ENCODE assay signal across 8 cellular contexts in the genomic region with DNA sequence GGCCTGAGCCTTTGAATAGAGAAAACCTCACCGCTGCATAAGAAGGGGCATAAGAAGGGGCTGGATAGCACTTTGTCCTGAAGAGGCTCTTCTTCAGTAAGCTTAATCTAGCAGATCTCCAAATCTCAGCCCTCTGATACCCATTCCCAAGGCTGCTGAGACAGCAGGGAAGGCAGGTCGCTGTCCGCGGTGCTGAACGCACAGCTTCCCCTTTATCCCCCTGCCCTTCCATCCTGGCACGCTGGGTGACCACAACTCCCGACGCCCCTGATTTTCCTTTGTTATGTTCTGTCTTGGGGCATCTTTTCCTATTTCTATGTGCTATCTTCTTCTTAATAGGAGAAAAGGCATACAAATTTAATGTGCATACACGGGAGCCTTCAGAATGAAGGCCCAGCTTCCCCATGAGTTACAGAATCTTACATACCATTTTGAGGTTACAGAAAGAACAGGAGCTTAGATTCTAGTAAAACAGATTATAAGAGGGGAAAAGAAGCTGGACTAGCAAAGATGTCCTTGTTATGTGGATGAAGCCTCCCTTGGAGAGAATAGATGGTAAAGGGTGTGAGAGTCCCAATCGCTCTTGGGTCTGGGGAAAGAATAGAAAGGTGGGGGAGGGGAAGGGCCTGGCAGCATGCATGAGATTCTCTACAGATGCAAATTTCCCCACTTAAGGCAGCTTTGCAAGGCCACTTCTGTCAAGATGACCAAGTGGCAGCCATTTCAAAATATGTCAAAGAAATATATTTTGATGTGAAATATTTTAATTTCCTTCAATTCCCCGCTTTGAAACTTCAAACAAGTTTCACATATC. TPM values are rescaled to one million over a fixed set of nuclear protein-coding genes. Genes with fewer than 3 reads are reported as not detected.
DNase-seq lines count a peak whose midpoint lies in the region; ATAC-seq, FAIRE-seq and TF ChIP-seq lines count a peak whose summit lies in the region.

No MANE protein-coding gene starts in this region.

- H3K27ac Mint-ChIP-seq in activated CD8-positive, alpha-beta T cell treated with anti-CD3 and anti-CD28 coated beads for 36 hours = no peak overlapping the region

- POLR2A ChIA-PET in activated CD8-positive, alpha-beta T cell treated with anti-CD3 and anti-CD28 coated beads for 36 hours (lab: Charles Lee) = no interaction called here

- no peaks in the 10 kb centered on the region for H3K4me1 Mint-ChIP-seq in activated CD8-positive, alpha-beta T cell treated with anti-CD3 and anti-CD28 coated beads for 36 hours (ENCODE audit: low read depth)

- no peaks in the 10 kb centered on the region for H3K9me3 ChIP-seq in smooth muscle cell (replicated peaks; ENCODE audit: low read depth)

- H3K79me2 ChIP-seq in smooth muscle cell (ENCODE audit: low read depth) = no peaks in the 10 kb centered on the region

- peaks cover 21% of the 10 kb centered on the region for H3K27me3 Mint-ChIP-seq in activated CD8-positive, alpha-beta T cell treated with anti-CD3 and anti-CD28 coated beads for 36 hours

- H3K4me1 ChIP-seq in smooth muscle cell (ENCODE audit: low read depth) = no peaks in the 10 kb centered on the region

- H3K36me3 ChIP-seq in smooth muscle cell (ENCODE audit: low read depth) = no peaks in the 10 kb centered on the region

- H3K9ac ChIP-seq in smooth muscle cell (ENCODE audit: low read depth) = no peak overlapping the region

- H3K27me3 ChIP-seq in smooth muscle cell (ENCODE audit: low read depth) = no peaks in the 10 kb centered on the region

- H3K36me3 Mint-ChIP-seq in activated CD8-positive, alpha-beta T cell treated with anti-CD3 and anti-CD28 coated beads for 36 hours (ENCODE audit: low read depth) = no peaks in the 10 kb centered on the region

- no peak overlapping the region for H3K4me3 Mint-ChIP-seq in activated CD8-positive, alpha-beta T cell treated with anti-CD3 and anti-CD28 coated beads for 36 hours

- TF ChIP-seq CTCF in AG09319 (IDR thresholded peaks at IDR 0.05; ENCODE audit: low read depth, low read length) = no peak
- no peak for TF ChIP-seq CTCF in activated CD8-positive, alpha-beta T cell treated with anti-CD3 and anti-CD28 coated beads for 36 hours (IDR thresholded peaks at IDR 0.05)
- no peak for TF ChIP-seq CTCF in smooth muscle cell (IDR thresholded peaks at IDR 0.05; ENCODE audit: borderline replicate concordance, insufficient read depth, poor library complexity, severe bottlenecking)

- 9% methylated on average over 11 of the region's 11 CpGs for WGBS in smooth muscle cell (ENCODE audit: low lambda C conversion rate)

- peak; percentile 3 for DNase-seq in AG09319 (ENCODE audit: extremely low read depth, low read depth)
- DNase-seq in HTR-8/SVneo (ENCODE audit: insufficient read length, low spot score) = peak; percentile 64
- DNase-seq in activated CD8-positive, alpha-beta T cell treated with anti-CD3 and anti-CD28 coated beads for 36 hours = peak; percentile 34
- DNase-seq in left ventricle myocardium superior = peak; percentile 80
- peak; percentile 32 for DNase-seq in smooth muscle cell (lab: John Stamatoyannopoulos, UW; ENCODE audit: unreplicated experiment)
- no peak for DNase-seq in SIG-M5 treated with dmso at 0.1 percent for 504 hours (lab: John Stamatoyannopoulos, UW; ENCODE audit: unreplicated experiment)
- DNase-seq in NCI-H2107 treated with DMSO at 0.1 percent for 48 hours (lab: John Stamatoyannopoulos, UW; ENCODE audit: unreplicated experiment) = no peak

- no peak for FAIRE-seq in HTR-8/SVneo (lab: Jason Lieb, UNC)

- H3K4me3 ChIP-seq in smooth muscle cell = no peak overlapping the region

- H3K4me2 ChIP-seq in smooth muscle cell = no peak overlapping the region

- H3F3A ChIP-seq in smooth muscle cell (ENCODE audit: low read depth) = no peaks in the 10 kb centered on the region

- H3K27ac ChIP-seq in smooth muscle cell (ENCODE audit: low read depth) = no peak overlapping the region

- no peaks in the 10 kb centered on the region for H4K20me1 ChIP-seq in smooth muscle cell (ENCODE audit: low read depth)

- CTCF ChIA-PET in activated CD8-positive, alpha-beta T cell treated with anti-CD3 and anti-CD28 coated beads for 36 hours (lab: Charles Lee) = interaction anchor here (1.2 to 1.4 kb wide), 3 partner anchors 15 to 77 kb away, joined by 3 to 7 read pairs (median 3); no protein-coding TSS in a partner anchor

- no peak overlapping the region for H2AFZ ChIP-seq in smooth muscle cell (ENCODE audit: low read depth)

- peaks cover 3% of the 10 kb centered on the region for H3K9me3 Mint-ChIP-seq in activated CD8-positive, alpha-beta T cell treated with anti-CD3 and anti-CD28 coated beads for 36 hours

- peak; percentile 30 for ATAC-seq in activated CD8-positive, alpha-beta T cell treated with anti-CD3 and anti-CD28 coated beads for 36 hours
- peak; percentile 65 for ATAC-seq in left ventricle myocardium superior
- no peak for ATAC-seq in HG03045 (IDR thresholded peaks at IDR 0.05; ENCODE audit: unreplicated experiment)

- intact Hi-C loops in activated CD8-positive, alpha-beta T cell treated with anti-CD3 and anti-CD28 coated beads for 36 hours (cut with micrococcal nuclease) = no loop called here
- intact Hi-C loops in left ventricle myocardium superior (cut with micrococcal nuclease) = no loop called here

RNA-seq across cellular contexts. Expression of a gene that starts 5.7 kb away (rescaled TPM):
- total RNA-seq in activated CD8-positive, alpha-beta T cell treated with anti-CD3 and anti-CD28 coated beads for 36 hours = not detected
- total RNA-seq in left ventricle myocardium superior = 0.45 TPM
- 2.6 and 2.7 TPM in 2 replicates for total RNA-seq in smooth muscle cell
- polyA plus RNA-seq in smooth muscle cell = 4.9 and 5.0 TPM in 2 replicates

RNA-seq across cellular contexts. Expression of a gene that starts 23.8 kb away (rescaled TPM):
- not detected for total RNA-seq in activated CD8-positive, alpha-beta T cell treated with anti-CD3 and anti-CD28 coated beads for 36 hours
- total RNA-seq in left ventricle myocardium superior = not detected
- total RNA-seq in smooth muscle cell = not detected in 2 replicates
- not detected in 2 replicates for polyA plus RNA-seq in smooth muscle cell

RNA-seq across cellular contexts. Expression of a gene that starts 55.6 kb away (rescaled TPM):
- total RNA-seq in activated CD8-positive, alpha-beta T cell treated with anti-CD3 and anti-CD28 coated beads for 36 hours = under 1 TPM; 0.58 to 0.70 TPM
- total RNA-seq in left ventricle myocardium superior (0.25 TPM), smooth muscle cell (11.6 and 14.5 TPM in 2 replicates)
- 8.2 and 11.0 TPM in 2 replicates for polyA plus RNA-seq in smooth muscle cell

RNA-seq across cellular contexts. Expression of a gene that starts 55.9 kb away (rescaled TPM):
- under 1 TPM; 0.16 to 0.29 TPM for total RNA-seq in activated CD8-positive, alpha-beta T cell treated with anti-CD3 and anti-CD28 coated beads for 36 hours
- total RNA-seq in left ventricle myocardium superior (1.5 TPM), smooth muscle cell (1.6 and 2.9 TPM in 2 replicates)
- 0.59 and 0.80 TPM in 2 replicates for polyA plus RNA-seq in smooth muscle cell

Comparison
In these comparisons a context has a peak if more than half of its experiments do, and no peak if none do; other contexts are left out.
1. DNase-seq: peak in AG09319 (single experiment), HTR-8/SVneo (single experiment), activated CD8-positive, alpha-beta T cell treated with anti-CD3 and anti-CD28 coated beads for 36 hours (single experiment), left ventricle myocardium superior (single experiment) and smooth muscle cell (single experiment); none in SIG-M5 treated with dmso at 0.1 percent for 504 hours (single experiment) and NCI-H2107 treated with DMSO at 0.1 percent for 48 hours (single experiment).